19 cellular contexts compared by ENCODE assay signal in genomic region chr12:1805441-1806081, GRCh38. TPM values are rescaled to one million over a fixed set of nuclear protein-coding genes. Genes with fewer than 3 reads are reported as not detected.
DNase-seq lines count a peak whose midpoint lies in the region; ATAC-seq and TF ChIP-seq lines count a peak whose summit lies in the region.
"Had no signal": no experiment of that assay in that cellular context is flagged by ENCODE, and none has a peak within 500 bp of the region (broad histone marks: within the 10 kb centered on the region; RNA-seq: fewer than 3 reads in every experiment).

No MANE protein-coding gene starts in this region.

- no peaks in the 10 kb centered on the region for H3K36me3 Mint-ChIP-seq in activated CD4-positive, alpha-beta T cell treated with anti-CD3 and anti-CD28 coated beads, Interleukin-2, amount 10 ng/mL, durations not matched to agents 7 days and 5 days (ENCODE audit: low read depth)
- H3K36me3 Mint-ChIP-seq in activated CD4-positive, alpha-beta T cell treated with anti-CD3 and anti-CD28 coated beads for 36 hours (ENCODE audit: low read depth), result no peaks in the 10 kb centered on the region
- H3K36me3 Mint-ChIP-seq: brain, mesothelial cell of epicardium had no signal

- H3K4me3 Mint-ChIP-seq in activated CD4-positive, alpha-beta T cell treated with anti-CD3 and anti-CD28 coated beads, Interleukin-2, amount 10 ng/mL, durations not matched to agents 7 days and 5 days, result no peak overlapping the region
- no peak overlapping the region for H3K4me3 Mint-ChIP-seq in activated CD4-positive, alpha-beta T cell treated with anti-CD3 and anti-CD28 coated beads for 36 hours
- H3K4me3 Mint-ChIP-seq: mesothelial cell of epicardium; T-helper 1 cell treated with Interleukin-12 subunit alpha and Interleukin-12 subunit beta and Interleukin-4 antibody, amounts not matched to agents 30 μg/mL and 1 μg/mL, for 36 hours had no signal

- 92% methylated on average over 5 of the region's 16 CpGs for WGBS in right lobe of liver (ENCODE audit: insufficient coverage, low coverage, low lambda C conversion rate, missing lambda C conversion rate)
- 81% methylated on average over 16 of the region's 16 CpGs for WGBS in suprapubic skin

- H3K36me3 ChIP-seq in right lobe of liver (no peaks in the 10 kb centered on the region), suprapubic skin (no peaks in the 10 kb centered on the region)
- H3K36me3 ChIP-seq: esophagus muscularis mucosa had no signal

- H3K27ac ChIP-seq in right lobe of liver (no peak overlapping the region), suprapubic skin (no peak overlapping the region)
- H3K27ac ChIP-seq: 22Rv1, esophagus muscularis mucosa had no signal

- TF ChIP-seq EP300 in suprapubic skin (IDR thresholded peaks at IDR 0.05), result no peak

- H3K4me3 ChIP-seq in right lobe of liver (no peak overlapping the region), suprapubic skin (no peak overlapping the region)
- H3K4me3 ChIP-seq: esophagus muscularis mucosa had no signal

- no peaks in the 10 kb centered on the region for H3K27me3 ChIP-seq in right lobe of liver
- H3K27me3 ChIP-seq in suprapubic skin, result no peaks in the 10 kb centered on the region
- H3K27me3 ChIP-seq: esophagus muscularis mucosa had no signal

- no peaks in the 10 kb centered on the region for H3K4me1 ChIP-seq in right lobe of liver
- H3K4me1 ChIP-seq in suprapubic skin, result peaks cover 20% of the 10 kb centered on the region

- intact Hi-C loops in activated CD4-positive, alpha-beta T cell treated with anti-CD3 and anti-CD28 coated beads for 36 hours (cut with DNase I, micrococcal nuclease), result no loop called here
- intact Hi-C loops in right lobe of liver (cut with DNase I), result loop anchor here in 1 of 2 donors (5.0 to 10.0 kb wide), 2 partner anchors 122 to 229 kb away; no protein-coding TSS in a partner anchor

- H3K9me3 ChIP-seq in right lobe of liver (no peaks in the 10 kb centered on the region), suprapubic skin (no peaks in the 10 kb centered on the region)
- H3K9me3 ChIP-seq: esophagus muscularis mucosa had no signal

- no peaks in the 10 kb centered on the region for H3K27me3 Mint-ChIP-seq in activated CD4-positive, alpha-beta T cell treated with anti-CD3 and anti-CD28 coated beads, Interleukin-2, amount 10 ng/mL, durations not matched to agents 7 days and 5 days
- no peaks in the 10 kb centered on the region for H3K27me3 Mint-ChIP-seq in activated CD4-positive, alpha-beta T cell treated with anti-CD3 and anti-CD28 coated beads for 36 hours

- peaks cover 10% of the 10 kb centered on the region for H3K4me1 Mint-ChIP-seq in activated CD4-positive, alpha-beta T cell treated with anti-CD3 and anti-CD28 coated beads, Interleukin-2, amount 10 ng/mL, durations not matched to agents 7 days and 5 days
- H3K4me1 Mint-ChIP-seq in activated CD4-positive, alpha-beta T cell treated with anti-CD3 and anti-CD28 coated beads for 36 hours, result peaks cover 14% of the 10 kb centered on the region

- TF ChIP-seq CTCF in right lobe of liver (IDR thresholded peaks at IDR 0.05) (no peak), suprapubic skin (IDR thresholded peaks at IDR 0.05) (no peak)

- H3K27ac Mint-ChIP-seq in activated CD4-positive, alpha-beta T cell treated with anti-CD3 and anti-CD28 coated beads, Interleukin-2, amount 10 ng/mL, durations not matched to agents 7 days and 5 days, result peak overlapping the region; percentile 60
- no peak overlapping the region for H3K27ac Mint-ChIP-seq in activated CD4-positive, alpha-beta T cell treated with anti-CD3 and anti-CD28 coated beads for 36 hours
- H3K27ac Mint-ChIP-seq: mesothelial cell of epicardium; T-helper 1 cell treated with Interleukin-12 subunit alpha and Interleukin-12 subunit beta and Interleukin-4 antibody, amounts not matched to agents 30 μg/mL and 1 μg/mL, for 36 hours had no signal

- H3K9me3 Mint-ChIP-seq in activated CD4-positive, alpha-beta T cell treated with anti-CD3 and anti-CD28 coated beads, Interleukin-2, amount 10 ng/mL, durations not matched to agents 7 days and 5 days, result no peaks in the 10 kb centered on the region
- no peaks in the 10 kb centered on the region for H3K9me3 Mint-ChIP-seq in activated CD4-positive, alpha-beta T cell treated with anti-CD3 and anti-CD28 coated beads for 36 hours (ENCODE audit: low read depth)
- H3K9me3 Mint-ChIP-seq: brain; mesothelial cell of epicardium; T-helper 1 cell treated with Interleukin-12 subunit alpha and Interleukin-12 subunit beta and Interleukin-4 antibody, amounts not matched to agents 30 μg/mL and 1 μg/mL, for 36 hours had no signal

- POLR2A ChIA-PET in activated CD4-positive, alpha-beta T cell treated with anti-CD3 and anti-CD28 coated beads, Interleukin-2, amount 10 ng/mL, durations not matched to agents 7 days and 5 days (lab: Charles Lee), result no interaction called here
- POLR2A ChIA-PET in activated CD4-positive, alpha-beta T cell treated with anti-CD3 and anti-CD28 coated beads for 36 hours (lab: Charles Lee), result no interaction called here

- CTCF ChIA-PET in activated CD4-positive, alpha-beta T cell treated with anti-CD3 and anti-CD28 coated beads, Interleukin-2, amount 10 ng/mL, durations not matched to agents 7 days and 5 days (lab: Charles Lee), result interaction anchor here (0.6 to 1.3 kb wide), 3 partner anchors 10 to 1058 kb away, joined by 3 to 4 read pairs (median 3); no protein-coding TSS in a partner anchor
- CTCF ChIA-PET in activated CD4-positive, alpha-beta T cell treated with anti-CD3 and anti-CD28 coated beads for 36 hours (lab: Charles Lee), result interaction anchor here (2.9 kb wide), 1 partner anchor 134 kb away, joined by 8 read pairs; no protein-coding TSS in a partner anchor

- no peak for DNase-seq in activated CD4-positive, alpha-beta T cell treated with anti-CD3 and anti-CD28 coated beads, Interleukin-2, amount 10 ng/mL, durations not matched to agents 7 days and 5 days
- DNase-seq in activated CD4-positive, alpha-beta T cell treated with anti-CD3 and anti-CD28 coated beads for 36 hours, result no peak
- DNase-seq in cerebellar nuclear complex (lab: John Stamatoyannopoulos, UW) (peak; percentile 27 to 65), right lobe of liver (peak in 2 of 3 donors; percentile 23 to 48), suprapubic skin (ENCODE audit: low spot score in 2 of 2) (peak; percentile 60 to 65), dedifferentiated amniotic fluid mesenchymal stem cell (ENCODE audit: extremely low spot score) (no peak), NCI-H2227 treated with DMSO at 0.1 percent for 48 hours (lab: John Stamatoyannopoulos, UW) (no peak)
- DNase-seq in activated naive CD4-positive, alpha-beta T cell treated with anti-CD3 and anti-CD28 coated beads, Interleukin-2, amount 50 U/mL, for 16 hours, result no peak
- DNase-seq: activated naive CD4-positive, alpha-beta T cell treated with Interleukin-2 at 50 U/mL for 16 hours; glutamatergic neuron; NCI-H1048; NK-92 treated with Interleukin-12 subunit alpha and Interleukin-12 subunit beta, amount 100 ng/mL, for 24 hours; nucleus accumbens; stimulated activated CD4-positive, alpha-beta T cell treated with anti-CD3 and anti-CD28 coated beads, Interleukin-4, amount 100 ng/mL, for 4 hours had no signal

- no peak for ATAC-seq in activated CD4-positive, alpha-beta T cell treated with anti-CD3 and anti-CD28 coated beads for 36 hours
- ATAC-seq in right lobe of liver, result no peak

- TF ChIP-seq POLR2A in right lobe of liver (IDR thresholded peaks at IDR 0.05), result no peak
- no peak for TF ChIP-seq POLR2A in suprapubic skin (IDR thresholded peaks at IDR 0.05)

RNA-seq across cellular contexts. Expression of gene LRTM2, which starts 14.8 kb away (rescaled TPM):
- total RNA-seq in activated CD4-positive, alpha-beta T cell treated with anti-CD3 and anti-CD28 coated beads, Interleukin-2, amount 10 ng/mL, durations not matched to agents 7 days and 5 days, result not detected
- not detected for total RNA-seq in activated CD4-positive, alpha-beta T cell treated with anti-CD3 and anti-CD28 coated beads for 36 hours
- total RNA-seq in right lobe of liver, result not detected
- total RNA-seq in suprapubic skin, result under 1 TPM in 1 of 4 donors, not detected in 3; 0.26 TPM

Comparison
In these comparisons a context has a peak if more than half of its experiments do, and no peak if none do; other contexts are left out.
1. DNase-seq: peak in cerebellar nuclear complex (2 of 2), right lobe of liver (2 of 3) and suprapubic skin (2 of 2); none in activated CD4-positive, alpha-beta T cell treated with anti-CD3 and anti-CD28 coated beads, Interleukin-2, amount 10 ng/mL, durations not matched to agents 7 days and 5 days (single experiment), activated CD4-positive, alpha-beta T cell treated with anti-CD3 and anti-CD28 coated beads for 36 hours (single experiment), dedifferentiated amniotic fluid mesenchymal stem cell (single experiment), NCI-H2227 treated with DMSO at 0.1 percent for 48 hours (single experiment) and activated naive CD4-positive, alpha-beta T cell treated with anti-CD3 and anti-CD28 coated beads, Interleukin-2, amount 50 U/mL, for 16 hours (single experiment).